ENCODE assay signal across 8 cellular contexts in the genomic region with DNA sequence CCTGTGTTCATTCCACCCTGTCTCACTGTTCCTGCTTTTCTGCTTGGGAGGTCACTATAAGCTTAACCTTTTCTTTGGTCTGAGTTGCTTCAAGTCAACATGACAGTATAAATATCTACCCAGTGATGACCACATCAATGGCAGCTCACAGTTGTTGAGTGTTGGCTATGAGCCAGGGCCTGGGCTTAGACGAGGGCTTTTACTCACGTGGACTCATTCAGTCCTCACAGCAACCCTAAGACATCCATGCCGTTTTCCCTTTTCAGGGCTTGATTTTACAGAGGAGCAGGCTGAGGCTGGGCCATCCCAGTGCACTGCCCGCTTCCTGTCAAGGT. TPM values are rescaled to one million over a fixed set of nuclear protein-coding genes. Genes with fewer than 3 reads are reported as not detected.
DNase-seq lines count a peak whose midpoint lies in the region; ATAC-seq and TF ChIP-seq lines count a peak whose summit lies in the region.

No MANE protein-coding gene starts in this region.

- no peaks in the 10 kb centered on the region for H3K27me3 Mint-ChIP-seq in activated T-cell treated with anti-CD3 and anti-CD28 coated beads, Interleukin-2, amount 50 U/mL, for 4 hours (ENCODE audit: low read depth)

- peaks cover 93% of the 10 kb centered on the region for H3K4me1 Mint-ChIP-seq in activated T-cell treated with anti-CD3 and anti-CD28 coated beads, Interleukin-2, amount 50 U/mL, for 4 hours (ENCODE audit: low read depth)

- peak overlapping the region; percentile 76 to 86 for H3K27ac ChIP-seq in thoracic aorta

- H3K4me3 ChIP-seq in thoracic aorta = no peak overlapping the region

- no peaks in the 10 kb centered on the region for H3K27me3 ChIP-seq in thoracic aorta (replicated peaks; ENCODE audit: insufficient read depth)

- no peak for TF ChIP-seq CTCF in thoracic aorta (IDR thresholded peaks at IDR 0.05)

- H3K9me3 ChIP-seq in thoracic aorta = no peaks in the 10 kb centered on the region

- ATAC-seq in activated T-cell treated with anti-CD3 and anti-CD28 coated beads, Interleukin-2, amount 50 U/mL, for 4 hours = no peak
- ATAC-seq in thoracic aorta (ENCODE audit: insufficient number of reproducible peaks, low FRiP score, low read depth) (no peak), HG03025 (IDR thresholded peaks at IDR 0.05; ENCODE audit: low FRiP score, unreplicated experiment) (no peak), GM21723 (IDR thresholded peaks at IDR 0.05; ENCODE audit: unreplicated experiment) (no peak)

- H3K36me3 Mint-ChIP-seq in activated T-cell treated with anti-CD3 and anti-CD28 coated beads, Interleukin-2, amount 50 U/mL, for 4 hours (ENCODE audit: insufficient read depth) = peaks cover 64% of the 10 kb centered on the region

- peaks cover 14 to 36% of the 10 kb centered on the region in 2 donors for H3K4me1 ChIP-seq in thoracic aorta (ENCODE audit: control insufficient read depth in 1 of 2, low read depth in 2 of 2)

- peaks cover 55% of the 10 kb centered on the region for H3K36me3 ChIP-seq in thoracic aorta

- no peak overlapping the region for H3K4me3 Mint-ChIP-seq in activated T-cell treated with anti-CD3 and anti-CD28 coated beads, Interleukin-2, amount 50 U/mL, for 4 hours

- H3K9me3 Mint-ChIP-seq in activated T-cell treated with anti-CD3 and anti-CD28 coated beads, Interleukin-2, amount 50 U/mL, for 4 hours = no peaks in the 10 kb centered on the region

- DNase-seq in activated T-cell treated with anti-CD3 and anti-CD28 coated beads, Interleukin-2, amount 50 U/mL, for 1 hour = peak; percentile 54
- no peak for DNase-seq in activated T-cell treated with anti-CD3 and anti-CD28 coated beads, Interleukin-2, amount 50 U/mL, for 4 hours
- peak; percentile 19 for DNase-seq in activated naive CD8-positive, alpha-beta T cell treated with anti-CD3 and anti-CD28 coated beads, Interleukin-2, amount 50 U/mL, for 16 hours (ENCODE audit: low read depth, low spot score)
- peak; percentile 20 for DNase-seq in inferior parietal cortex (ENCODE audit: extremely low spot score)
- no peak for DNase-seq in thoracic aorta (ENCODE audit: low spot score)
- no peak for DNase-seq in GF-D8 (lab: John Stamatoyannopoulos, UW)

RNA-seq across cellular contexts. Expression of gene CCDC97, which starts 10.2 kb away (rescaled TPM):
- total RNA-seq in activated T-cell treated with anti-CD3 and anti-CD28 coated beads, Interleukin-2, amount 50 U/mL, for 4 hours = 10 to 100 TPM; 33.8 to 40.5 (median 35.1) TPM
- 10 to 100 TPM; 15.2 to 22.4 TPM for total RNA-seq in thoracic aorta

RNA-seq across cellular contexts. Expression of gene HNRNPUL1, which starts 35.5 kb away (rescaled TPM):
- total RNA-seq in activated T-cell treated with anti-CD3 and anti-CD28 coated beads, Interleukin-2, amount 50 U/mL, for 4 hours = 100 to 1,000 TPM; 224 to 248 (median 238) TPM
- 100 to 1,000 TPM; 142 to 147 TPM for total RNA-seq in thoracic aorta

RNA-seq across cellular contexts. Expression of gene TGFB1, which starts 54.0 kb away (rescaled TPM):
- 100 to 1,000 TPM; 134 to 168 (median 142) TPM for total RNA-seq in activated T-cell treated with anti-CD3 and anti-CD28 coated beads, Interleukin-2, amount 50 U/mL, for 4 hours
- total RNA-seq in thoracic aorta = 10 to 100 TPM; 55.1 to 69.6 TPM

Comparison
In these comparisons a context has a peak if more than half of its experiments do, and no peak if none do; other contexts are left out.
1. DNase-seq: peak in activated T-cell treated with anti-CD3 and anti-CD28 coated beads, Interleukin-2, amount 50 U/mL, for 1 hour (single experiment), activated naive CD8-positive, alpha-beta T cell treated with anti-CD3 and anti-CD28 coated beads, Interleukin-2, amount 50 U/mL, for 16 hours (single experiment) and inferior parietal cortex (single experiment); none in activated T-cell treated with anti-CD3 and anti-CD28 coated beads, Interleukin-2, amount 50 U/mL, for 4 hours (single experiment), thoracic aorta (single experiment) and GF-D8 (single experiment).